ENCODE assay signal across 8 cellular contexts in the genomic region with DNA sequence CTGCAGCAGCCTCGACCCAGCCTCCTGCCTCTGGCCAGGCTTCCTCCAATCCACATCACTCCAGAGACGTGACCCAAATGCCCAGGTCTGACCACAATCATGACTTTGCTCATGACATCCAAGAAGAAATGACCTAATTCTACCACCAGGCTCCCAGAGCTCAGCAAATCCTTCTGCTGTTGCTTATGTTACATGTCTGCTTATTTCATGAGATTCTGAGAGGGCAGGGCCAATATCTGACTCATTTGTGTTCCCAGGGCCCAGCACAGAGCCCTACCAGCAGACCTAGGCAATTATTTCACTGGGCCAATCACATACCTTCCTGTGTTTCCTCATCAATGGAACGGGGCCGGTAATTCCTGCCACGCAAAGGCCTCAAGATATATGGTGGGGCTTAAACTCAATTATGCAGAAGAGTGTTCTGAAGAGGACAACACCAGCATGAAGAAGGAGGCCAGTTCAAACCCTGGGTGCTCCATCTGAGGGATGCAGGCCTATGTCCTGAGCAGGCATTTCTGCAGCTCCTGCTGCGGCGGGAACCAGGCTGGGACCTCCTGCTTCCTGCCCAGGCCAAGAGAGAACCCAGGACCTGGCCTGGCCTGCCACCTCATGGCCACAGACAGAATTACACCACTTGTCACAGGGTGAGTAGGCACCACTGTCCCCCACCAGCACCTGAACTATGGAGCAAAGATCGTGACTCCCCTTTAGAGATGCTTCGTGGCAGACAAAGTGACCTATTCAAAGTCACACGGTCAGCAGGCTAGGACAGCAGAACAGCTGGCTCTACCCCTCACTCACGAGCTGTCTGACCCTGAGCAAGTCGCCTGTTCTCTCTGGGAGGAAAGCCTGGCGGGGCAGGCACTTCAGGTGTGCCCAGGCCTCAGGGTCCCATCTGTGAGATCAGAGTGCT. TPM values are rescaled to one million over a fixed set of nuclear protein-coding genes. Genes with fewer than 3 reads are reported as not detected.
DNase-seq lines count a peak whose midpoint lies in the region; ATAC-seq, FAIRE-seq and TF ChIP-seq lines count a peak whose summit lies in the region.

No MANE protein-coding gene starts in this region.

- peak; percentile 86 for DNase-seq in AG08396 (ENCODE audit: low spot score)
- DNase-seq in Jurkat, Clone E6-1 (ENCODE audit: low read depth, low spot score), result peak; percentile 72
- peak; percentile 69 to 84 for DNase-seq in SJCRH30
- peak; percentile 91 for DNase-seq in activated naive CD4-positive, alpha-beta T cell treated with anti-CD3 and anti-CD28 coated beads for 36 hours
- DNase-seq in germinal center (ENCODE audit: low spot score), result peak; percentile 82
- DNase-seq in pancreas, result peak; percentile 63 to 92 (median 86)
- peak; percentile 30 for DNase-seq in thoracic aorta (ENCODE audit: low spot score)

- intact Hi-C loops in activated naive CD4-positive, alpha-beta T cell treated with anti-CD3 and anti-CD28 coated beads for 36 hours (cut with micrococcal nuclease), result loop anchor here (1.0 to 10.0 kb wide), 13 partner anchors 22 to 496 kb away; a partner anchor contains a TSS
- intact Hi-C loops in pancreas (cut with DNase I), result loop anchor here in 2 of 3 donors (5.0 to 10.0 kb wide), 5 partner anchors 114 to 246 kb away; a partner anchor contains a TSS

- no peaks in the 10 kb centered on the region for H3K27me3 Mint-ChIP-seq in activated naive CD4-positive, alpha-beta T cell treated with anti-CD3 and anti-CD28 coated beads for 36 hours (ENCODE audit: low read depth)

- peaks cover 84% of the 10 kb centered on the region for H3K36me3 Mint-ChIP-seq in activated naive CD4-positive, alpha-beta T cell treated with anti-CD3 and anti-CD28 coated beads for 36 hours (ENCODE audit: low read depth)

- no peaks in the 10 kb centered on the region for H3K27me3 ChIP-seq in SJCRH30
- no peaks in the 10 kb centered on the region for H3K27me3 ChIP-seq in pancreas
- no peaks in the 10 kb centered on the region for H3K27me3 ChIP-seq in thoracic aorta (replicated peaks; ENCODE audit: insufficient read depth)

- CTCF ChIA-PET in activated naive CD4-positive, alpha-beta T cell treated with anti-CD3 and anti-CD28 coated beads for 36 hours (lab: Charles Lee), result interaction anchor here (0.6 to 3.0 kb wide), 18 partner anchors 8 to 274 kb away, joined by 3 to 19 read pairs (median 4); a partner anchor contains a TSS

- H3K27ac Mint-ChIP-seq in activated naive CD4-positive, alpha-beta T cell treated with anti-CD3 and anti-CD28 coated beads for 36 hours, result peak overlapping the region; percentile 100

- H3K27ac ChIP-seq in SJCRH30 (no peak overlapping the region), pancreas (peak overlapping the region in 1 of 4 donors; percentile 16), thoracic aorta (peak overlapping the region; percentile 36 to 46)

- H3K4me3 Mint-ChIP-seq in activated naive CD4-positive, alpha-beta T cell treated with anti-CD3 and anti-CD28 coated beads for 36 hours, result peak overlapping the region; percentile 69

- H3K9me3 ChIP-seq in SJCRH30 (replicated peaks), result no peaks in the 10 kb centered on the region
- H3K9me3 ChIP-seq in pancreas, result no peaks in the 10 kb centered on the region
- H3K9me3 ChIP-seq in thoracic aorta, result no peaks in the 10 kb centered on the region

- peak; percentile 80 to 91 (median 86) for TF ChIP-seq CTCF in pancreas (IDR thresholded peaks at IDR 0.05)
- TF ChIP-seq CTCF in thoracic aorta (IDR thresholded peaks at IDR 0.05), result peak; percentile 94

- no peak for FAIRE-seq in pancreas (lab: Jason Lieb, UNC)

- peaks cover 69% of the 10 kb centered on the region for H3K4me1 Mint-ChIP-seq in activated naive CD4-positive, alpha-beta T cell treated with anti-CD3 and anti-CD28 coated beads for 36 hours (ENCODE audit: low read depth)

- H3K9me3 Mint-ChIP-seq in activated naive CD4-positive, alpha-beta T cell treated with anti-CD3 and anti-CD28 coated beads for 36 hours, result no peaks in the 10 kb centered on the region

- no peaks in the 10 kb centered on the region for H3K4me1 ChIP-seq in SJCRH30
- peaks cover 0 to 5% (median 0%) of the 10 kb centered on the region in 3 donors for H3K4me1 ChIP-seq in pancreas
- H3K4me1 ChIP-seq in thoracic aorta (ENCODE audit: control insufficient read depth in 1 of 2, low read depth in 2 of 2), result peaks cover 2 to 13% of the 10 kb centered on the region in 2 donors

- 49 to 53% methylated on average over 13 of the region's 13 CpGs for WGBS in pancreas, 2 donors

- ATAC-seq in GM18907 (IDR thresholded peaks at IDR 0.05; ENCODE audit: unreplicated experiment) (peak; percentile 39), pancreas (peak; percentile 89 to 97 (median 94)), thoracic aorta (ENCODE audit: insufficient number of reproducible peaks, low FRiP score, low read depth) (peak; percentile 46)

- H3K36me3 ChIP-seq in SJCRH30 (peaks cover 61% of the 10 kb centered on the region), pancreas (no peaks in the 10 kb centered on the region), thoracic aorta (no peaks in the 10 kb centered on the region)

- H3K4me3 ChIP-seq in Jurkat, Clone E6-1 (ENCODE audit: low read length), result no peak overlapping the region
- H3K4me3 ChIP-seq in SJCRH30 (no peak overlapping the region), pancreas (no peak overlapping the region), thoracic aorta (no peak overlapping the region)

RNA-seq across cellular contexts. Expression of a gene that starts 5.8 kb away (rescaled TPM):
- 99.6 TPM for polyA plus RNA-seq in Jurkat, Clone E6-1 (2012; ENCODE audit: insufficient read depth, insufficient read length)
- 60.6 and 60.9 TPM in 2 replicates for total RNA-seq in SJCRH30 (2014; rRNA removed; shearing (Covaris generic))
- total RNA-seq in activated naive CD4-positive, alpha-beta T cell treated with anti-CD3 and anti-CD28 coated beads for 36 hours, result 100 to 1,000 TPM in 1 of 2 experiments, 10 to 100 TPM in 1; 95.4 to 110 TPM
- total RNA-seq in pancreas (1 to 10 TPM in 1 of 6 donors, under 1 TPM in 5; 0.23 to 1.7 (median 0.65) TPM), thoracic aorta (not detected)
- under 1 TPM; 0.14 to 0.65 TPM for polyA plus RNA-seq in pancreas

RNA-seq across cellular contexts. Expression of a gene that starts 14.5 kb away (rescaled TPM):
- 4.0 TPM for polyA plus RNA-seq in Jurkat, Clone E6-1 (2012; ENCODE audit: insufficient read depth, insufficient read length)
- total RNA-seq in SJCRH30 (2014; rRNA removed; shearing (Covaris generic)), result 0.94 and 1.8 TPM in 2 replicates
- total RNA-seq in activated naive CD4-positive, alpha-beta T cell treated with anti-CD3 and anti-CD28 coated beads for 36 hours, result 1 to 10 TPM; 3.2 to 3.8 TPM
- total RNA-seq in pancreas (under 1 TPM in 4 of 6 donors, not detected in 2; 0.06 to 0.14 (median 0.12) TPM), thoracic aorta (not detected)
- polyA plus RNA-seq in pancreas, result under 1 TPM; 0.04 to 0.05 TPM

RNA-seq across cellular contexts. Expression of a gene that starts 26.2 kb away (rescaled TPM):
- not detected for polyA plus RNA-seq in Jurkat, Clone E6-1 (2012; ENCODE audit: insufficient read depth, insufficient read length)
- total RNA-seq in SJCRH30 (2014; rRNA removed; shearing (Covaris generic)), result not detected in 2 replicates
- 1 to 10 TPM; 1.7 to 1.8 TPM for total RNA-seq in activated naive CD4-positive, alpha-beta T cell treated with anti-CD3 and anti-CD28 coated beads for 36 hours
- total RNA-seq in pancreas (not detected), thoracic aorta (not detected)
- not detected for polyA plus RNA-seq in pancreas

RNA-seq across cellular contexts. Expression of a gene that starts 28.1 kb away (rescaled TPM):
- polyA plus RNA-seq in Jurkat, Clone E6-1 (2012; ENCODE audit: insufficient read depth, insufficient read length), result 26.3 TPM
- total RNA-seq in SJCRH30 (2014; rRNA removed; shearing (Covaris generic)), result 1.1 TPM in 2 replicates
- total RNA-seq in activated naive CD4-positive, alpha-beta T cell treated with anti-CD3 and anti-CD28 coated beads for 36 hours, result 1 to 10 TPM; 1.0 to 1.5 TPM
- 1 to 10 TPM in 3 of 6 donors, under 1 TPM in 3; 0.22 to 1.6 (median 0.97) TPM for total RNA-seq in pancreas
- 1 to 10 TPM; 1.9 to 8.5 TPM for polyA plus RNA-seq in pancreas
- total RNA-seq in thoracic aorta, result not detected

Comparison
In these comparisons a context has a peak if more than half of its experiments do, and no peak if none do; other contexts are left out.
1. DNase-seq: peak in every context shown above with its lines; median percentile 91 in activated naive CD4-positive, alpha-beta T cell treated with anti-CD3 and anti-CD28 coated beads for 36 hours; 86 in AG08396; 86 in pancreas; 82 in germinal center; 76 in SJCRH30; 72 in Jurkat, Clone E6-1; 30 in thoracic aorta.
2. ATAC-seq: peak in every context shown above with its lines; median percentile 94 in pancreas; 46 in thoracic aorta; 39 in GM18907.
3. RNA of a gene that starts 5.8 kb away (total RNA-seq): 95.4 to 110 TPM in activated naive CD4-positive, alpha-beta T cell treated with anti-CD3 and anti-CD28 coated beads for 36 hours and 60.6 to 60.9 TPM in SJCRH30; 0.23 to 1.7 TPM in pancreas and not detected in thoracic aorta; every median in the first group is over 10 times any median in the second.